12 cellular contexts compared by ENCODE assay signal in genomic region chr17:76550712-76551615, GRCh38. TPM values are rescaled to one million over a fixed set of nuclear protein-coding genes. Genes with fewer than 3 reads are reported as not detected.
DNase-seq lines count a peak whose midpoint lies in the region; ATAC-seq, FAIRE-seq and TF ChIP-seq lines count a peak whose summit lies in the region.
"Had no signal": no experiment of that assay in that cellular context is flagged by ENCODE, and none has a peak within 500 bp of the region (broad histone marks: within the 10 kb centered on the region; RNA-seq: fewer than 3 reads in every experiment).

No MANE protein-coding gene starts in this region.

- H3K9me3 ChIP-seq in HUES48 (ENCODE audit: control insufficient read depth, insufficient read depth, low read length) = no peaks in the 10 kb centered on the region
- no peaks in the 10 kb centered on the region for H3K9me3 ChIP-seq in lower lobe of right lung
- H3K9me3 ChIP-seq: uterus had no signal

- H3K27ac ChIP-seq in HUES48 (ENCODE audit: low read depth, low read length) (peak overlapping the region; percentile 27), lower lobe of right lung (peak overlapping the region; percentile 80)

- H3K4me3 ChIP-seq in AG10803 (ENCODE audit: low read length) = no peak overlapping the region
- no peak overlapping the region; the same call in 1 of the 2 replicates for H3K4me3 ChIP-seq in HUES48 (ENCODE audit: low read depth, low read length)
- H3K4me3 ChIP-seq in astrocyte of the spinal cord (ENCODE audit: low read depth, low read length) = no peak overlapping the region
- peak overlapping the region; percentile 20 for H3K4me3 ChIP-seq in lower lobe of right lung
- H3K4me3 ChIP-seq: uterus had no signal

- no peak for FAIRE-seq in GM12891 (lab: Jason Lieb, UNC)

- no peak for TF ChIP-seq POLR2A in GM12891 (IDR thresholded peaks at IDR 0.05; ENCODE audit: low read depth, low read length)

- peak; percentile 83 to 89 for ATAC-seq in lower lobe of right lung
- ATAC-seq in GM19395 (IDR thresholded peaks at IDR 0.05; ENCODE audit: unreplicated experiment) = no peak
- ATAC-seq in GM18907 (IDR thresholded peaks at IDR 0.05; ENCODE audit: unreplicated experiment) = no peak

- DNase-seq in AG10803 (ENCODE audit: low read depth) (peak; percentile 82), astrocyte of the spinal cord (ENCODE audit: low read depth, low spot score) (peak; percentile 26), lower lobe of right lung (no peak), GM12891 (ENCODE audit: insufficient read length, low spot score) (no peak), GM13977 (ENCODE audit: low spot score) (no peak)
- DNase-seq: activated CD8-positive, alpha-beta memory T cell treated with anti-CD3 and anti-CD28 coated beads for 24 hours; HFFc6; NCI-H146; uterus had no signal

- H3K4me1 ChIP-seq in HUES48 (ENCODE audit: control insufficient read depth, insufficient read depth, low read length) (peaks cover 21% of the 10 kb centered on the region), lower lobe of right lung (peaks cover 32% of the 10 kb centered on the region)

- intact Hi-C loops in lower lobe of right lung (cut with DNase I) = no loop called here

- H3K27me3 ChIP-seq in HUES48 (ENCODE audit: control insufficient read depth, insufficient read depth, low read length) (no peaks in the 10 kb centered on the region), lower lobe of right lung (ENCODE audit: low read depth) (no peaks in the 10 kb centered on the region)
- H3K27me3 ChIP-seq: uterus had no signal

- H3K9ac ChIP-seq in HUES48 (ENCODE audit: low read depth, low read length) = no peak overlapping the region

- TF ChIP-seq CTCF in AG10803 (conservative IDR thresholded peaks at IDR 0.05; ENCODE audit: low read length) (no peak), astrocyte of the spinal cord (IDR thresholded peaks at IDR 0.05; ENCODE audit: low read depth, low read length) (no peak), lower lobe of right lung (IDR thresholded peaks at IDR 0.05) (no peak), GM13977 (IDR thresholded peaks at IDR 0.05; ENCODE audit: extremely low read depth, insufficient read depth, missing control alignments) (no peak)

- in situ Hi-C loops in astrocyte of the spinal cord (cut with HindIII; ENCODE audit: low sequenced_read_pairs) = no loop called here
- in situ Hi-C loops in GM13977 (cut with MboI; ENCODE audit: low pct_unique_long_range_greater_than_20kb, low sequenced_read_pairs, unreplicated experiment) = no loop called here

- H3K36me3 ChIP-seq in HUES48 (ENCODE audit: control insufficient read depth, insufficient read depth, low read length) = no peaks in the 10 kb centered on the region
- H3K36me3 ChIP-seq in lower lobe of right lung = no peaks in the 10 kb centered on the region
- H3K36me3 ChIP-seq: uterus had no signal

TF ChIP-seq in GM12891, 5 proteins besides CTCF, POLR2A, EP300 and RAD21:
- TF ChIP-seq SPI1 (IDR thresholded peaks at IDR 0.05; ENCODE audit: low read depth, low read length) = no peak
- no peak for TF ChIP-seq POLR2AphosphoS5 (IDR thresholded peaks at IDR 0.05; ENCODE audit: low read depth, low read length)
- TF ChIP-seq PAX5 (IDR thresholded peaks at IDR 0.05; ENCODE audit: insufficient read depth, low read length, severe bottlenecking) = no peak
- no peak for TF ChIP-seq TAF1 (IDR thresholded peaks at IDR 0.05; ENCODE audit: low read depth, low read length)
- no peak for TF ChIP-seq POU2F2 (IDR thresholded peaks at IDR 0.05; ENCODE audit: low read depth, low read length)
TF ChIP-seq in GM12891: peak in this region for 0.

RNA-seq across cellular contexts. Expression of gene PRCD, which starts 11.1 kb away (rescaled TPM):
- 8.2 TPM for total RNA-seq in lower lobe of right lung
- polyA plus RNA-seq in GM12891 (2012; ENCODE audit: low read depth, missing spikeins) = 0.23 TPM
- total RNA-seq: HFFc6 had no signal

RNA-seq across cellular contexts. Expression of gene CYGB, which starts 13.5 kb away (rescaled TPM):
- total RNA-seq in lower lobe of right lung = 30.2 TPM
- not detected for polyA plus RNA-seq in GM12891 (2012; ENCODE audit: low read depth, missing spikeins)

RNA-seq across cellular contexts. Expression of gene ST6GALNAC2, which starts 34.7 kb away (rescaled TPM):
- 29.0 TPM for total RNA-seq in lower lobe of right lung
- 0.13 TPM for polyA plus RNA-seq in GM12891 (2012; ENCODE audit: low read depth, missing spikeins)

RNA-seq across cellular contexts. Expression of gene RHBDF2, which starts 49.7 kb away (rescaled TPM):
- total RNA-seq in lower lobe of right lung = 47.8 TPM
- polyA plus RNA-seq in GM12891 (2012; ENCODE audit: low read depth, missing spikeins) = 11.8 TPM

Comparison
In these comparisons a context has a peak if more than half of its experiments do, and no peak if none do; other contexts are left out.
1. DNase-seq: peak in AG10803 (single experiment) and astrocyte of the spinal cord (single experiment); none in lower lobe of right lung (single experiment), GM12891 (single experiment) and GM13977 (single experiment).
2. ATAC-seq: peak in lower lobe of right lung (2 of 2); none in GM19395 (single experiment) and GM18907 (single experiment).